ENCODE assay signal across 1 cellular context in the genomic region with DNA sequence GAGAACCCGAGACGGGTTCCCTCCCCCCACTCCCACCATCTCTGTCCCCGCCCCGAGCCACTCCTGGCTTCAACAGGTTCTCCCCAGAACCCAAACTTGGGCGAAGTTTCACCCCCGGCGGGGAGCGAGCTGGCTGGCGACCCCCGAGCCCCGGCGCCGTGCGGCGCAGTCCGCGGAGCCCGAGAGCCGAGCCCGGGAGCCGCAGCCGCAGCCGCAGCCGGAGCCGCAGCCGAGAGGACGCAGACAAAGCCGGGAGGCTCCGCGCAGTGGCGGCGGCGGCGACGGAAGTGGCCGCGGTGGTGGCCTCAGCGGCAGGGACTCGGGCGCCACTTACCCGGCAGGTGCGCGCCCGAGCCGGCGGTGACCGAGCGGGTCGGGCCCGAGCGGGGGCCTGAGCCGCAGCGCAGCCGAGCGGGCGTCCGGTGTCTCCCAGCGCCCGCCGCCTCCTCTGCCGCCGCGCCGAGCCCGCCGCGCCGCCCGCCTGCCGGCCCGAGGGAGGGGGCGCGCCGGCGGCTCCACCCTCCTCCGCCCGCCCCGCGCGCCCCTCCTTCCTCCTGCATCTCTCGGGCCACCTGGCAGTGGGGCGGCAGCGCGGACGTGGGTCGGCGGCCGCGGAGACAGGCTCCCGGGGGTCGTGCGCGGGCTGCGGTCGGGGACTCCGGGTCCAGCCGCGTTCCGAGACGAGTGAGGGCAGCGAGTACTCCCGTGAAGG.
TF ChIP-seq lines count a peak whose summit lies in the region.

A gene with protein sequence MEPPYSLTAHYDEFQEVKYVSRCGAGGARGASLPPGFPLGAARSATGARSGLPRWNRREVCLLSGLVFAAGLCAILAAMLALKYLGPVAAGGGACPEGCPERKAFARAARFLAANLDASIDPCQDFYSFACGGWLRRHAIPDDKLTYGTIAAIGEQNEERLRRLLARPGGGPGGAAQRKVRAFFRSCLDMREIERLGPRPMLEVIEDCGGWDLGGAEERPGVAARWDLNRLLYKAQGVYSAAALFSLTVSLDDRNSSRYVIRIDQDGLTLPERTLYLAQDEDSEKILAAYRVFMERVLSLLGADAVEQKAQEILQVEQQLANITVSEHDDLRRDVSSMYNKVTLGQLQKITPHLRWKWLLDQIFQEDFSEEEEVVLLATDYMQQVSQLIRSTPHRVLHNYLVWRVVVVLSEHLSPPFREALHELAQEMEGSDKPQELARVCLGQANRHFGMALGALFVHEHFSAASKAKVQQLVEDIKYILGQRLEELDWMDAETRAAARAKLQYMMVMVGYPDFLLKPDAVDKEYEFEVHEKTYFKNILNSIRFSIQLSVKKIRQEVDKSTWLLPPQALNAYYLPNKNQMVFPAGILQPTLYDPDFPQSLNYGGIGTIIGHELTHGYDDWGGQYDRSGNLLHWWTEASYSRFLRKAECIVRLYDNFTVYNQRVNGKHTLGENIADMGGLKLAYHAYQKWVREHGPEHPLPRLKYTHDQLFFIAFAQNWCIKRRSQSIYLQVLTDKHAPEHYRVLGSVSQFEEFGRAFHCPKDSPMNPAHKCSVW (minus strand): TSS at position 450 of the 712 bp plus-strand sequence. CDS start 1,181 bp downstream, outside the sequence.

TF ChIP-seq in HEK293, 187 proteins besides CTCF, POLR2A, EP300 and RAD21 (continued from another document):
- TF ChIP-seq, protein P1, sequence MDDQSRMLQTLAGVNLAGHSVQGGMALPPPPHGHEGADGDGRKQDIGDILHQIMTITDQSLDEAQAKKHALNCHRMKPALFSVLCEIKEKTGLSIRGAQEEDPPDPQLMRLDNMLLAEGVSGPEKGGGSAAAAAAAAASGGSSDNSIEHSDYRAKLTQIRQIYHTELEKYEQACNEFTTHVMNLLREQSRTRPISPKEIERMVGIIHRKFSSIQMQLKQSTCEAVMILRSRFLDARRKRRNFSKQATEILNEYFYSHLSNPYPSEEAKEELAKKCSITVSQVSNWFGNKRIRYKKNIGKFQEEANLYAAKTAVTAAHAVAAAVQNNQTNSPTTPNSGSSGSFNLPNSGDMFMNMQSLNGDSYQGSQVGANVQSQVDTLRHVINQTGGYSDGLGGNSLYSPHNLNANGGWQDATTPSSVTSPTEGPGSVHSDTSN (CRISPR knock-in tag; IDR thresholded peaks at IDR 0.05): 0 out of 2 replicates have a peak, but pooled peaks have one; percentile 34
- TF ChIP-seq, protein P2, sequence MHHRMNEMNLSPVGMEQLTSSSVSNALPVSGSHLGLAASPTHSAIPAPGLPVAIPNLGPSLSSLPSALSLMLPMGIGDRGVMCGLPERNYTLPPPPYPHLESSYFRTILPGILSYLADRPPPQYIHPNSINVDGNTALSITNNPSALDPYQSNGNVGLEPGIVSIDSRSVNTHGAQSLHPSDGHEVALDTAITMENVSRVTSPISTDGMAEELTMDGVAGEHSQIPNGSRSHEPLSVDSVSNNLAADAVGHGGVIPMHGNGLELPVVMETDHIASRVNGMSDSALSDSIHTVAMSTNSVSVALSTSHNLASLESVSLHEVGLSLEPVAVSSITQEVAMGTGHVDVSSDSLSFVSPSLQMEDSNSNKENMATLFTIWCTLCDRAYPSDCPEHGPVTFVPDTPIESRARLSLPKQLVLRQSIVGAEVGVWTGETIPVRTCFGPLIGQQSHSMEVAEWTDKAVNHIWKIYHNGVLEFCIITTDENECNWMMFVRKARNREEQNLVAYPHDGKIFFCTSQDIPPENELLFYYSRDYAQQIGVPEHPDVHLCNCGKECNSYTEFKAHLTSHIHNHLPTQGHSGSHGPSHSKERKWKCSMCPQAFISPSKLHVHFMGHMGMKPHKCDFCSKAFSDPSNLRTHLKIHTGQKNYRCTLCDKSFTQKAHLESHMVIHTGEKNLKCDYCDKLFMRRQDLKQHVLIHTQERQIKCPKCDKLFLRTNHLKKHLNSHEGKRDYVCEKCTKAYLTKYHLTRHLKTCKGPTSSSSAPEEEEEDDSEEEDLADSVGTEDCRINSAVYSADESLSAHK (tag by site-specific recombination; IDR thresholded peaks at IDR 0.05): no peak
